In the genomic region with DNA sequence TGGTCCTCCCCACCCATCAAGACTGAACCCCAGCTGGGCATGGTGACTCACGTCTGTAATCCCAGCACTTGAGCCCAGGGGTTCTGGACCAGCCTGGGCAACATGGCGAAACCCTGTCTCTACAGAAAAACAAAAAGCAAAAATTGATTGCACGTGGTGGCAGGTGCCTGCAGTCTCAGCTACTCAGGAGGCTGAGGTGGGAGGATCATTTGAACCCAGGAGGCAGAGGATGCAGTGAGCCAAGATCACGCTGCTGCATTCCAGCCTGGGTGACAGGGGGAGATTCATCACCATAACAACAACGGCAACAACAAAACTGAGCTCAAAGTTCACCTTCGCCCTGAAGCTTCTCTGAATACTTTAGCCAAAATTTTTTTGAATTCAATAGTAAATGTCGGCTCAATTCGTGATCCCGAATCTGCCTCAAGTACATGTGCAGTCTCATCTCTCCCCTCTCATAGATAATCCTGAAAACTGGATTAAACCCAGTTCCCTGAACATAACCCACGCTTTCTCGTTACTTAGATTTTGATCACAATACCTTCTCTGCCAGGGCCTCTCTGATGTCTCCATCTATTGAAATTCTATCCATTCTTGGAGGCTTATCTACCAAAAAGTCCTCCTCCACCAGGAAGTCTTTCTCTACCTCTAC, we compare ENCODE assay signal across 19 cellular contexts.
"Had no signal": no experiment of that assay in that cellular context is flagged by ENCODE, and none has a peak within 500 bp of the region (broad histone marks: within the 10 kb centered on the region; RNA-seq: fewer than 3 reads in every experiment).

No MANE protein-coding gene starts in this region.

- H3K27ac ChIP-seq: coronary artery, foreskin keratinocyte, sigmoid colon, skin epidermis, stomach, thoracic aorta, transverse colon had no signal

- H3K9me3 Mint-ChIP-seq: endodermal cell; naive thymus-derived CD8-positive, alpha-beta T cell; stimulated activated naive B cell treated with anti-CD40 and anti-IgM and Interleukin-4, amounts not matched to agents 10 μg/mL and 1 μg/mL and 100 μg/mL, for 72 hours had no signal

- H3K27ac Mint-ChIP-seq: endodermal cell; naive thymus-derived CD8-positive, alpha-beta T cell; stimulated activated naive B cell treated with anti-CD40 and anti-IgM and Interleukin-4, amounts not matched to agents 10 μg/mL and 1 μg/mL and 100 μg/mL, for 72 hours had no signal

- H3K36me3 ChIP-seq: sigmoid colon, stomach, thoracic aorta, transverse colon had no signal

- H3K4me3 ChIP-seq: coronary artery, mucosa of descending colon, sigmoid colon, skin epidermis, stomach, thoracic aorta, transverse colon had no signal

- ATAC-seq: foreskin keratinocyte; left colon; mucosa of descending colon; naive thymus-derived CD8-positive, alpha-beta T cell; stimulated activated naive B cell treated with anti-CD40 and anti-IgM and Interleukin-4, amounts not matched to agents 10 μg/mL and 1 μg/mL and 100 μg/mL, for 72 hours had no signal

- H3K4me3 Mint-ChIP-seq: endodermal cell; naive thymus-derived CD8-positive, alpha-beta T cell; stimulated activated naive B cell treated with anti-CD40 and anti-IgM and Interleukin-4, amounts not matched to agents 10 μg/mL and 1 μg/mL and 100 μg/mL, for 72 hours had no signal

- H3K27me3 ChIP-seq: sigmoid colon, stomach had no signal

- DNase-seq: effector CD4-positive, alpha-beta T cell; endodermal cell; erythroblast; foreskin keratinocyte; left colon; mammary epithelial cell; mucosa of descending colon; naive thymus-derived CD8-positive, alpha-beta T cell; posterior cingulate gyrus; sigmoid colon; stimulated activated CD4-positive, alpha-beta T cell treated with anti-CD3 and anti-CD28 coated beads, Interleukin-2, amount 100 ng/mL, for 24 hours; stimulated activated CD4-positive, alpha-beta T cell treated with anti-CD3 and anti-CD28 coated beads, Interleukin-4, amount 100 ng/mL, for 4 hours; stimulated activated naive B cell treated with anti-CD40 and anti-IgM and Interleukin-4, amounts not matched to agents 10 μg/mL and 1 μg/mL and 100 μg/mL, for 72 hours; stomach; substantia nigra; transverse colon had no signal

- H3K4me1 ChIP-seq: foreskin keratinocyte, sigmoid colon, transverse colon had no signal

- H3K4me1 Mint-ChIP-seq: naive thymus-derived CD8-positive, alpha-beta T cell; stimulated activated naive B cell treated with anti-CD40 and anti-IgM and Interleukin-4, amounts not matched to agents 10 μg/mL and 1 μg/mL and 100 μg/mL, for 72 hours had no signal

- H3K36me3 Mint-ChIP-seq: naive thymus-derived CD8-positive, alpha-beta T cell; stimulated activated naive B cell treated with anti-CD40 and anti-IgM and Interleukin-4, amounts not matched to agents 10 μg/mL and 1 μg/mL and 100 μg/mL, for 72 hours had no signal
